8 cellular contexts compared by ENCODE assay signal in the genomic region with DNA sequence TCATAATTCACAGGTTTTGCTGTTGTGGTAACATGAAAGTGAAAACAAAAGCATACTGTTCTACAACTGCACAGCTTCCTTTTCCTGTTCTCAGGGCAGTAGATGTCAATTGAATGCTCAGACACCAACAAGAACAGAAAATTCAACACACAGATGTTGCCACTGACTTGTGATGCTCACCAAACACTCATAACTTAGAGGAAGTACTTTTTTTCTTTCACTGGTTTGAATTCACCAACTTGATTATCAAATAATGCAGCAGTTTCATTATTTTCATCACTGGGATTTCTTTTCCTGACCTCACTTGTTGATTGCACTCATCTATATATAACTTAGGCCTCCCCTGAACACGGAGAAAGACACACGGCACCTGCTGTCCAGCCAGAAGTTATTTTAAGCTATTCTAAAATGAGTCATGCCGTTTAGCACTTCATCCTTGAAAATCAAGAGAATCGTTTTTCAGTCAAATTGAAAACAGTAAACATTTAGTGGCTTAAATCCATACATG. TPM values are rescaled to one million over a fixed set of nuclear protein-coding genes. Genes with fewer than 3 reads are reported as not detected.
DNase-seq lines count a peak whose midpoint lies in the region; ATAC-seq and TF ChIP-seq lines count a peak whose summit lies in the region.

No MANE protein-coding gene starts in this region.

- H3K36me3 ChIP-seq in OCI-LY3 (replicated peaks; ENCODE audit: low read depth, low read length) (peaks cover 10% of the 10 kb centered on the region), osteoblast (ENCODE audit: insufficient read depth, low read length) (no peaks in the 10 kb centered on the region)

- ATAC-seq in Right ventricle myocardium inferior, result peak; percentile 76
- peak; percentile 81 for ATAC-seq in HG02885 (IDR thresholded peaks at IDR 0.05; ENCODE audit: poor library complexity, unreplicated experiment)
- ATAC-seq in esophagus mucosa, result peak; percentile 62

- H3K27me3 ChIP-seq in OCI-LY3 (ENCODE audit: low read depth, low read length) (no peaks in the 10 kb centered on the region), osteoblast (ENCODE audit: insufficient read depth, low read length) (no peaks in the 10 kb centered on the region)

- H3K4me3 ChIP-seq in OCI-LY3 (ENCODE audit: low read length), result peak overlapping the region; percentile 75
- H3K4me3 ChIP-seq in osteoblast (ENCODE audit: insufficient read depth, low read length), result no peak overlapping the region

- H3K4me2 ChIP-seq in OCI-LY3 (ENCODE audit: low read length) (peak overlapping the region; percentile 90), osteoblast (ENCODE audit: insufficient read depth, low read length) (no peak overlapping the region)

- H4K20me1 ChIP-seq in OCI-LY3 (ENCODE audit: insufficient read depth, low read length) (no peaks in the 10 kb centered on the region), osteoblast (ENCODE audit: insufficient read depth, low read length) (no peaks in the 10 kb centered on the region)

- intact Hi-C loops in Right ventricle myocardium inferior (cut with DNase I) (loop anchor here (5.0 kb wide), 1 partner anchor 81 kb away; the partner anchor contains the start of gene CITED2), cardiac septum (cut with DNase I) (loop anchor here (5.0 kb wide), 2 partner anchors 39 to 46 kb away; no protein-coding TSS in a partner anchor)

- H3K79me2 ChIP-seq in OCI-LY3 (ENCODE audit: low read length), result no peaks in the 10 kb centered on the region
- no peaks in the 10 kb centered on the region for H3K79me2 ChIP-seq in osteoblast (ENCODE audit: insufficient read depth, low read length)

- H3K9ac ChIP-seq in OCI-LY3 (ENCODE audit: low read length), result peak overlapping the region; percentile 72

- H3K9me3 ChIP-seq in OCI-LY3 (ENCODE audit: insufficient read depth, low read length) (no peaks in the 10 kb centered on the region), osteoblast (ENCODE audit: low read depth, low read length) (no peaks in the 10 kb centered on the region)

- H3K27ac ChIP-seq in OCI-LY3 (ENCODE audit: low read length), result peak overlapping the region; percentile 97
- no peak overlapping the region for H3K27ac ChIP-seq in osteoblast (ENCODE audit: low read depth, low read length)

- TF ChIP-seq CTCF in OCI-LY3 (IDR thresholded peaks at IDR 0.05; ENCODE audit: low read depth, low read length) (no peak), osteoblast (IDR thresholded peaks at IDR 0.05; ENCODE audit: extremely low read depth, low read depth, low read length) (no peak)

- no peak overlapping the region for H2AFZ ChIP-seq in OCI-LY3 (ENCODE audit: low read depth, low read length)
- peak overlapping the region; percentile 48 for H2AFZ ChIP-seq in osteoblast (ENCODE audit: low read length)

- H3K4me1 ChIP-seq in OCI-LY3 (ENCODE audit: low read length) (peaks cover 70% of the 10 kb centered on the region), osteoblast (ENCODE audit: insufficient read depth, low read length) (no peaks in the 10 kb centered on the region)

- DNase-seq in Right ventricle myocardium inferior (ENCODE audit: missing footprints) (no peak), cardiac septum (ENCODE audit: low spot score) (no peak), osteoblast (ENCODE audit: insufficient read length, low spot score, missing footprints) (no peak)
- no peak for DNase-seq in activated CD4-positive, CD25-positive, alpha-beta regulatory T cell (lab: John Stamatoyannopoulos, UW)
- DNase-seq in activated CD4-positive, alpha-beta T cell treated with anti-CD3 and anti-CD28 coated beads, Interleukin-2, amount 50 U/mL, for 1 hour, result no peak

RNA-seq across cellular contexts. Expression of gene TXLNB, which starts 1.0 kb away (rescaled TPM):
- 122 TPM for total RNA-seq in Right ventricle myocardium inferior
- 135 TPM for total RNA-seq in cardiac septum
- total RNA-seq in esophagus mucosa, result 0.24 TPM
- total RNA-seq in osteoblast, result 0.59 and 1.8 TPM in 2 replicates

Comparison
In these comparisons a context has a peak if more than half of its experiments do, and no peak if none do; other contexts are left out.
1. RNA of gene TXLNB, which starts 1.0 kb away (total RNA-seq): 135 TPM in cardiac septum (single experiment) and 122 TPM in Right ventricle myocardium inferior (single experiment); 0.59 to 1.8 TPM in osteoblast and 0.24 TPM in esophagus mucosa (single experiment); every median in the first group is over 10 times any median in the second.
2. Peak in every context shown above with its lines, with median percentiles within 50 percentile points of each other: ATAC-seq.